ENCODE assay signal across 8 cellular contexts in genomic region chr6:43368517-43369160, GRCh38. TPM values are rescaled to one million over a fixed set of nuclear protein-coding genes. Genes with fewer than 3 reads are reported as not detected.
A peak's percentile ranks its signal among the peaks of the same experiment; 100 is the strongest.
DNase-seq lines count a peak whose midpoint lies in the region; ATAC-seq and TF ChIP-seq lines count a peak whose summit lies in the region.

No MANE protein-coding gene starts in this region.

- H3K27ac ChIP-seq in HEK293 (ENCODE audit: extremely low read depth, low read depth, low read length) (peak overlapping the region; percentile 93), PC-9 (no peak overlapping the region), brain microvascular endothelial cell (peak overlapping the region; percentile 39)

- peak; percentile 33 for DNase-seq in NCI-H1105 treated with DMSO at 0.1 percent for 48 hours (lab: John Stamatoyannopoulos, UW)
- no peak for DNase-seq in NCI-H1105 (lab: John Stamatoyannopoulos, UW)
- peak in 1 of 2 experiments; percentile 28 for DNase-seq in PC-9
- DNase-seq in brain microvascular endothelial cell: peak; percentile 22
- DNase-seq in retina: peak; percentile 70

- H4K20me1 ChIP-seq in PC-9 (ENCODE audit: insufficient read depth): no peaks in the 10 kb centered on the region

- POLR2A ChIA-PET in HEK293 (lab: Yijun Ruan, JAX): interaction anchor here (1.0 to 1.5 kb wide), 8 partner anchors 10 to 385 kb away, joined by 3 to 28 read pairs (median 4); partner anchors contain the start of genes ABCC10, PPP2R5D and TJAP1
- POLR2A ChIA-PET in PC-9 (lab: Charles Lee; ENCODE audit: unreplicated experiment): interaction anchor here (0.5 kb wide), 1 partner anchor 18 kb away, joined by 8 read pairs; no protein-coding TSS in a partner anchor

- H3K4me2 ChIP-seq in PC-9: peak overlapping the region; percentile 85

- H3K9ac ChIP-seq in iPS-15b (ENCODE audit: low read depth, low read length): peak overlapping the region; percentile 16

- BruUV-seq in PC-9 (replicated peaks; lab: Mats Ljungman, UMichigan): no TSS peak

- H2AFZ ChIP-seq in PC-9: peak overlapping the region; percentile 77

- H3K9me3 ChIP-seq in HEK293 (ENCODE audit: control insufficient read depth, insufficient read depth, low read depth, low read length) (no peaks in the 10 kb centered on the region), PC-9 (ENCODE audit: insufficient read depth, low read depth) (no peaks in the 10 kb centered on the region), iPS-15b (ENCODE audit: control insufficient read depth, insufficient read depth, low read length) (no peaks in the 10 kb centered on the region)

- no peaks in the 10 kb centered on the region for H3K9me2 ChIP-seq in PC-9 (ENCODE audit: insufficient read depth)

- 0 out of 2 replicates have a peak, but pooled peaks cover 5% of the 10 kb centered on the region for H3K79me2 ChIP-seq in PC-9 (ENCODE audit: low read depth)

- intact Hi-C loops in PC-9 (cut with micrococcal nuclease; ENCODE audit: unreplicated experiment): loop anchor here (5.0 kb wide), 2 partner anchors 59 to 196 kb away; partner anchors contain the start of genes ABCC10 and SRF

- in situ Hi-C loops in brain microvascular endothelial cell (cut with HindIII; ENCODE audit: low pct_ligation_motif_present, low sequenced_read_pairs): no loop called here

- ATAC-seq in HG03280 (IDR thresholded peaks at IDR 0.05; ENCODE audit: unreplicated experiment): no peak

- TF ChIP-seq CTCF in HEK293 (tag by site-specific recombination; IDR thresholded peaks at IDR 0.05) (no peak), PC-9 (conservative IDR thresholded peaks at IDR 0.05) (no peak), brain microvascular endothelial cell (IDR thresholded peaks at IDR 0.05; ENCODE audit: low read depth, low read length, missing control alignments) (no peak)

- H3K36me3 ChIP-seq in HEK293 (ENCODE audit: control insufficient read depth in 2 of 2, insufficient read depth in 1 of 2, low read length in 2 of 2) (peaks cover 11 to 22% of the 10 kb centered on the region in 2 experiments), PC-9 (ENCODE audit: low read depth) (peaks cover 9% of the 10 kb centered on the region; the same call in 1 of the 2 replicates), brain microvascular endothelial cell (replicated peaks) (peaks cover 3% of the 10 kb centered on the region), iPS-15b (ENCODE audit: control insufficient read depth, insufficient read depth, low read length) (no peaks in the 10 kb centered on the region)

- H3K4me3 ChIP-seq in HEK293 (ENCODE audit: low read depth, low read length): peak overlapping the region; percentile 77
- H3K4me3 ChIP-seq in PC-9: peak overlapping the region; percentile 71
- peak overlapping the region; percentile 70 for H3K4me3 ChIP-seq in brain microvascular endothelial cell (ENCODE audit: low read depth, low read length)
- peak overlapping the region; percentile 76 for H3K4me3 ChIP-seq in iPS-15b (ENCODE audit: low read depth, low read length)

- peaks cover 12% of the 10 kb centered on the region for H3F3A ChIP-seq in PC-9 (ENCODE audit: insufficient read depth, low read depth)

- H3K27me3 ChIP-seq in PC-9 (ENCODE audit: insufficient read depth, low read depth) (no peaks in the 10 kb centered on the region), brain microvascular endothelial cell (replicated peaks) (no peaks in the 10 kb centered on the region), iPS-15b (ENCODE audit: control insufficient read depth, insufficient read depth, low read length) (peaks cover 15% of the 10 kb centered on the region)

- CTCF ChIA-PET in HEK293 (lab: Yijun Ruan, JAX) (interaction anchor here (0.7 to 2.3 kb wide), 4 partner anchors 9 to 35 kb away, joined by 3 to 9 read pairs (median 3); no protein-coding TSS in a partner anchor), PC-9 (lab: Charles Lee) (interaction anchor here (0.7 kb wide), 1 partner anchor 29 kb away, joined by 4 read pairs; no protein-coding TSS in a partner anchor)

- H3K4me1 ChIP-seq in HEK293 (ENCODE audit: control insufficient read depth, insufficient read depth, low read length): peaks cover 7% of the 10 kb centered on the region
- peaks cover 34% of the 10 kb centered on the region for H3K4me1 ChIP-seq in PC-9 (replicated peaks; ENCODE audit: insufficient read depth)
- H3K4me1 ChIP-seq in iPS-15b (ENCODE audit: control insufficient read depth, insufficient read depth, low read length): peaks cover 11% of the 10 kb centered on the region

TF ChIP-seq in HEK293, 187 proteins besides CTCF, POLR2A, EP300 and RAD21 (continues in another document):
- TF ChIP-seq ZNF335 (tag by site-specific recombination; conservative IDR thresholded peaks at IDR 0.05) (peak; percentile 91), ZNF654 (tag by site-specific recombination; IDR thresholded peaks at IDR 0.05; ENCODE audit: low read depth) (no peak), HOXA7 (CRISPR knock-in tag; IDR thresholded peaks at IDR 0.05; ENCODE audit: borderline replicate concordance) (no peak), ZNF175 (tag by site-specific recombination; IDR thresholded peaks at IDR 0.05) (no peak), ZNF561 (tag by site-specific recombination; IDR thresholded peaks at IDR 0.05; ENCODE audit: borderline replicate concordance) (no peak), ZNF76 (tag by site-specific recombination; IDR thresholded peaks at IDR 0.05; ENCODE audit: borderline replicate concordance, low read depth) (peak; percentile 70), GFI1B (tag by site-specific recombination; IDR thresholded peaks at IDR 0.05) (no peak), ZNF394 (tag by site-specific recombination; IDR thresholded peaks at IDR 0.05; ENCODE audit: borderline replicate concordance) (no peak), ZBTB48 (tag by site-specific recombination; IDR thresholded peaks at IDR 0.05) (peak; percentile 43; the same call in 1 of the 2 replicates), ZNF221 (tag by site-specific recombination; IDR thresholded peaks at IDR 0.05; ENCODE audit: borderline replicate concordance) (no peak), ZEB2 (tag by site-specific recombination; IDR thresholded peaks at IDR 0.05) (0 out of 2 replicates have a peak, but pooled peaks have one; percentile 47), ZNF555 (tag by site-specific recombination; conservative IDR thresholded peaks at IDR 0.05) (no peak), SP2 (tag by site-specific recombination; IDR thresholded peaks at IDR 0.05) (peak; percentile 30), WT1 (tag by site-specific recombination; IDR thresholded peaks at IDR 0.05) (peak; percentile 21; the same call in 1 of the 2 replicates), ZNF433 (tag by site-specific recombination; IDR thresholded peaks at IDR 0.05; ENCODE audit: low read depth) (no peak), ZFP41 (tag by site-specific recombination; IDR thresholded peaks at IDR 0.05; ENCODE audit: borderline replicate concordance) (no peak), SP7 (tag by site-specific recombination; IDR thresholded peaks at IDR 0.05) (0 out of 2 replicates have a peak, but pooled peaks have one; percentile 16), ZNF629 (tag by site-specific recombination; IDR thresholded peaks at IDR 0.05) (0 out of 2 replicates have a peak, but pooled peaks have one; percentile 16), ZBTB17 (tag by site-specific recombination; IDR thresholded peaks at IDR 0.05) (peak; percentile 21; the same call in 1 of the 2 replicates), ZNF366 (tag by site-specific recombination; conservative IDR thresholded peaks at IDR 0.05) (0 out of 2 replicates have a peak, but pooled peaks have one; percentile 24), ZXDB (tag by site-specific recombination; IDR thresholded peaks at IDR 0.05) (peak; percentile 46), PRDM6 (tag by site-specific recombination; IDR thresholded peaks at IDR 0.05) (no peak), ZSCAN30 (tag by site-specific recombination; IDR thresholded peaks at IDR 0.05) (peak; percentile 11; the same call in 1 of the 2 replicates), ZNF785 (tag by site-specific recombination; IDR thresholded peaks at IDR 0.05) (no peak), ZSCAN18 (tag by site-specific recombination; IDR thresholded peaks at IDR 0.05) (no peak)
- TF ChIP-seq, protein P1, sequence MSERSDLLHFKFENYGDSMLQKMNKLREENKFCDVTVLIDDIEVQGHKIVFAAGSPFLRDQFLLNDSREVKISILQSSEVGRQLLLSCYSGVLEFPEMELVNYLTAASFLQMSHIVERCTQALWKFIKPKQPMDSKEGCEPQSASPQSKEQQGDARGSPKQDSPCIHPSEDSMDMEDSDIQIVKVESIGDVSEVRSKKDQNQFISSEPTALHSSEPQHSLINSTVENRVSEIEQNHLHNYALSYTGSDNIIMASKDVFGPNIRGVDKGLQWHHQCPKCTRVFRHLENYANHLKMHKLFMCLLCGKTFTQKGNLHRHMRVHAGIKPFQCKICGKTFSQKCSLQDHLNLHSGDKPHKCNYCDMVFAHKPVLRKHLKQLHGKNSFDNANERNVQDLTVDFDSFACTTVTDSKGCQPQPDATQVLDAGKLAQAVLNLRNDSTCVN (tag by site-specific recombination; optimal IDR thresholded peaks at IDR 0.05): peak; percentile 80

RNA-seq across cellular contexts. Expression of gene ZNF318, which starts 0.8 kb away (rescaled TPM):
- 14.9 and 17.1 TPM in 2 replicates for total RNA-seq in PC-9 (2021)

RNA-seq across cellular contexts. Expression of gene ABCC10, which starts 58.7 kb away (rescaled TPM):
- 28.4 and 28.7 TPM in 2 replicates for total RNA-seq in PC-9 (2021)
